In genomic region chrX:43317378-43317777, GRCh38 we compare ENCODE assay signal across 1 cellular context.
TF ChIP-seq lines count a peak whose summit lies in the region.

No MANE protein-coding gene starts in this region.

TF ChIP-seq in H1, 55 proteins besides CTCF, POLR2A, EP300 and RAD21 (continued from another document):
- TF ChIP-seq SP4 (IDR thresholded peaks at IDR 0.05; ENCODE audit: low read length) (no peak), NRF1 (IDR thresholded peaks at IDR 0.05; ENCODE audit: low read depth, low read length) (no peak), KDM5A (IDR thresholded peaks at IDR 0.05; ENCODE audit: low read length) (no peak), EZH2 (IDR thresholded peaks at IDR 0.05; ENCODE audit: low read depth, low read length, severe bottlenecking) (no peak), TBP (IDR thresholded peaks at IDR 0.05; ENCODE audit: low read depth, low read length) (no peak), JUN (IDR thresholded peaks at IDR 0.05; ENCODE audit: low read depth, low read length) (no peak), RFX5 (IDR thresholded peaks at IDR 0.05; ENCODE audit: borderline replicate concordance, low read depth, low read length) (no peak)
